Comparison of ENCODE assay signal across 8 cellular contexts in genomic region chr2:157256621-157257020, GRCh38.
DNase-seq lines count a peak whose midpoint lies in the region; ATAC-seq and TF ChIP-seq lines count a peak whose summit lies in the region.

No MANE protein-coding gene starts in this region.

- TF ChIP-seq CTCF in WI38 (IDR thresholded peaks at IDR 0.05; ENCODE audit: low read depth, low read length), result no peak

- DNase-seq in stimulated activated CD4-positive, alpha-beta T cell treated with anti-CD3 and anti-CD28 coated beads, Interleukin-1b, Interleukin-23, amount 100 ng/mL, for 48 hours, result peak; percentile 62
- DNase-seq in stimulated activated CD4-positive, alpha-beta T cell treated with anti-CD3 and anti-CD28 coated beads, Interleukin-4, amount 100 ng/mL, for 4 hours, result no peak
- DNase-seq in NK-92 (lab: John Stamatoyannopoulos, UW; ENCODE audit: unreplicated experiment) (no peak), T1000 (lab: John Stamatoyannopoulos, UW) (no peak), NCI-H526 treated with DMSO at 0.1 percent for 48 hours (lab: John Stamatoyannopoulos, UW) (no peak), HK-2 (ENCODE audit: unreplicated experiment) (no peak)

- peak overlapping the region; percentile 91 for H3K4me3 ChIP-seq in WI38 (ENCODE audit: low read depth, low read length)

- ATAC-seq in HG02852 (IDR thresholded peaks at IDR 0.05; ENCODE audit: unreplicated experiment), result peak; percentile 100
